ENCODE assay signal across 8 cellular contexts in genomic region chr1:199551967-199552565, GRCh38.
DNase-seq lines count a peak whose midpoint lies in the region; ATAC-seq, FAIRE-seq and TF ChIP-seq lines count a peak whose summit lies in the region.

No MANE protein-coding gene starts in this region.

- H3K27me3 ChIP-seq in keratinocyte (ENCODE audit: control insufficient read depth, extremely low read depth, insufficient read depth, low read length) = no peaks in the 10 kb centered on the region
- no peaks in the 10 kb centered on the region for H3K27me3 ChIP-seq in thoracic aorta (replicated peaks; ENCODE audit: insufficient read depth)

- no peak overlapping the region for H3K4me2 ChIP-seq in keratinocyte (ENCODE audit: control insufficient read depth, extremely low read depth, insufficient read depth, low read depth, low read length)

- H3K36me3 ChIP-seq in keratinocyte (ENCODE audit: control insufficient read depth in 2 of 2, extremely low read depth in 1 of 2, insufficient read depth in 2 of 2, low read length in 2 of 2) = no peaks in the 10 kb centered on the region
- no peaks in the 10 kb centered on the region for H3K36me3 ChIP-seq in thoracic aorta

- ATAC-seq in thoracic aorta (ENCODE audit: insufficient number of reproducible peaks, low FRiP score, low read depth) (no peak), GM19463 (IDR thresholded peaks at IDR 0.05; ENCODE audit: unreplicated experiment) (no peak), HG03354 (IDR thresholded peaks at IDR 0.05; ENCODE audit: poor library complexity, severe bottlenecking, unreplicated experiment) (no peak)

- no peaks in the 10 kb centered on the region for H4K20me1 ChIP-seq in keratinocyte (ENCODE audit: control insufficient read depth, extremely low read depth, insufficient read depth, low read length)

- dilution Hi-C loops in keratinocyte (cut with MboI; ENCODE audit: extremely low pct_ligation_motif_present, low sequenced_read_pairs) = no loop called here

- H3K9me1 ChIP-seq in keratinocyte (ENCODE audit: control insufficient read depth, extremely low read depth, insufficient read depth, low read length) = no peaks in the 10 kb centered on the region

- no peaks in the 10 kb centered on the region for H3K79me2 ChIP-seq in keratinocyte (ENCODE audit: control insufficient read depth, insufficient read depth, low read length)

- no peak overlapping the region for H3K9ac ChIP-seq in keratinocyte (ENCODE audit: control insufficient read depth, extremely low read depth, insufficient read depth, low read length)

- peak in 2 of 3 experiments; percentile 57 to 69 for TF ChIP-seq CTCF in keratinocyte (optimal IDR thresholded peaks at IDR 0.05 in 1 of 3, IDR thresholded peaks at IDR 0.05 in 1 of 3, conservative IDR thresholded peaks at IDR 0.05 in 1 of 3; ENCODE audit: extremely low read depth in 1 of 3, insufficient read depth in 2 of 3, low read length in 3 of 3)
- TF ChIP-seq CTCF in thoracic aorta (IDR thresholded peaks at IDR 0.05) = peak; percentile 31

- no peak overlapping the region for H3K4me3 ChIP-seq in keratinocyte (ENCODE audit: control insufficient read depth in 2 of 3, extremely low read depth in 1 of 3, insufficient read depth in 2 of 3, low read depth in 1 of 3, low read length in 3 of 3)
- H3K4me3 ChIP-seq in thoracic aorta = no peak overlapping the region

- H3K4me1 ChIP-seq in keratinocyte (ENCODE audit: control insufficient read depth, extremely low read depth, insufficient read depth, low read length) (no peaks in the 10 kb centered on the region), thoracic aorta (ENCODE audit: control insufficient read depth in 1 of 2, low read depth in 2 of 2) (no peaks in the 10 kb centered on the region)

- H3K27ac ChIP-seq in keratinocyte (ENCODE audit: control insufficient read depth, insufficient read depth, low read length) (no peak overlapping the region), thoracic aorta (no peak overlapping the region)

- no peak for FAIRE-seq in keratinocyte (lab: Jason Lieb, UNC)

- H2AFZ ChIP-seq in keratinocyte (ENCODE audit: control insufficient read depth, low read length) = no peak overlapping the region

- no peaks in the 10 kb centered on the region for H3K9me3 ChIP-seq in keratinocyte (ENCODE audit: control insufficient read depth, low read depth, low read length)
- no peaks in the 10 kb centered on the region for H3K9me3 ChIP-seq in thoracic aorta

- DNase-seq in DMS53 treated with DMSO at 0.1 percent for 48 hours (lab: John Stamatoyannopoulos, UW; ENCODE audit: unreplicated experiment) = peak; percentile 74
- peak; percentile 16 for DNase-seq in HPDE6-E6E7 (ENCODE audit: extremely low spot score)
- DNase-seq in NCI-H69 (lab: John Stamatoyannopoulos, UW) = peak; percentile 81
- peak in 31 of 58 donors; percentile 0 to 77 (median 12) for DNase-seq in anterior cingulate cortex (lab: John Stamatoyannopoulos, UW)
- no peak for DNase-seq in keratinocyte (ENCODE audit: low read depth, low spot score)
- no peak for DNase-seq in thoracic aorta (ENCODE audit: low spot score)

Comparison
In these comparisons a context has a peak if more than half of its experiments do, and no peak if none do; other contexts are left out.
1. DNase-seq: peak in DMS53 treated with DMSO at 0.1 percent for 48 hours (single experiment), HPDE6-E6E7 (single experiment), NCI-H69 (single experiment) and anterior cingulate cortex (31 of 58); none in keratinocyte (single experiment) and thoracic aorta (single experiment).